In the genomic region with DNA sequence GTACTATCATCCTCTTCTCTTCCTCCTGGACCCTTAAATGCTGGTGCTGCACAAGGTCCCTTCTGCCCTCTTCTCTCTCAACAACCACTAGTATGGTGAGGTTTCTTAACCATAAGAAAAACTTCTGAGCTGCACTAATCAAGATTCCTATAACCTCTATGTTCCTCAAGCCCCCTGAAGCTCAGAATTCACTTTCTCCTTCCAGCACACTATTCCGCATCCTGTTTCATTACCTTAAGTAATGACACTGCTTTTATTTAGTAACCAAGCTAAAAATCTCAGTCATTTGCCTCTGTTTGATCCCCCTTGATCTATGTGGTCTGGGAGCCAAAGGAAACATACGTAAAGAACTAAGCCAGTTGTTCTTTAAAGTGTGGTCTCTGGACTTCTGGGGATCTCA, we compare ENCODE assay signal across 21 cellular contexts. TPM values are rescaled to one million over a fixed set of nuclear protein-coding genes. Genes with fewer than 3 reads are reported as not detected.
A peak's percentile ranks its signal among the peaks of the same experiment; 100 is the strongest.
DNase-seq lines count a peak whose midpoint lies in the region; ATAC-seq and TF ChIP-seq lines count a peak whose summit lies in the region.
"Had no signal": no experiment of that assay in that cellular context is flagged by ENCODE, and none has a peak within 500 bp of the region (broad histone marks: within the 10 kb centered on the region; RNA-seq: fewer than 3 reads in every experiment).

No MANE protein-coding gene starts in this region.

- POLR2A ChIA-PET in activated CD4-positive, alpha-beta memory T cell treated with anti-CD3 and anti-CD28 coated beads for 36 hours (lab: Charles Lee) = interaction anchor here (1.6 kb wide), 1 partner anchor 15 kb away, joined by 3 read pairs; no protein-coding TSS in a partner anchor
- POLR2A ChIA-PET in activated CD4-positive, alpha-beta memory T cell treated with anti-CD3 and anti-CD28 coated beads, Interleukin-2, amount 10 ng/mL, durations not matched to agents 7 days and 5 days (lab: Charles Lee) = interaction anchor here (0.9 kb wide), 1 partner anchor 19 kb away, joined by 3 read pairs; no protein-coding TSS in a partner anchor
- POLR2A ChIA-PET in WTC11 (lab: Charles Lee) = interaction anchor here (0.6 kb wide), 1 partner anchor 1133 kb away, joined by 4 read pairs; no protein-coding TSS in a partner anchor

- peaks cover 76% of the 10 kb centered on the region for H3K4me1 Mint-ChIP-seq in activated CD4-positive, alpha-beta memory T cell treated with anti-CD3 and anti-CD28 coated beads for 36 hours (ENCODE audit: low read depth)
- H3K4me1 Mint-ChIP-seq in activated CD4-positive, alpha-beta memory T cell treated with anti-CD3 and anti-CD28 coated beads, Interleukin-2, amount 10 ng/mL, durations not matched to agents 7 days and 5 days = peaks cover 46% of the 10 kb centered on the region
- H3K4me1 Mint-ChIP-seq in WTC11 (peaks cover 59% of the 10 kb centered on the region), memory B cell (peaks cover 27% of the 10 kb centered on the region)
- peaks cover 73% of the 10 kb centered on the region for H3K4me1 Mint-ChIP-seq in stimulated activated effector memory CD8-positive, alpha-beta T cell treated with anti-CD3 and anti-CD28 coated beads, Interleukin-12 subunit alpha, Interleukin-12 subunit beta, amount 100 ng/mL, for 72 hours

- ATAC-seq in WTC11 = no peak
- no peak for ATAC-seq in memory B cell (ENCODE audit: low read depth)
- ATAC-seq in stimulated activated effector memory CD8-positive, alpha-beta T cell treated with anti-CD3 and anti-CD28 coated beads, Interleukin-12 subunit alpha, Interleukin-12 subunit beta, amount 100 ng/mL, for 72 hours = no peak
- no peak for ATAC-seq in GM21576 (IDR thresholded peaks at IDR 0.05; ENCODE audit: unreplicated experiment)
- no peak for ATAC-seq in HG03045 (IDR thresholded peaks at IDR 0.05; ENCODE audit: unreplicated experiment)
- ATAC-seq: activated CD4-positive, CD25-positive, alpha-beta regulatory T cell treated with anti-CD3 and anti-CD28 coated beads, Interleukin-2, amount 50 U/mL, for 24 hours; esophagus mucosa; gastroesophageal sphincter; psoas muscle had no signal

- intact Hi-C loops in activated CD4-positive, alpha-beta memory T cell treated with anti-CD3 and anti-CD28 coated beads for 36 hours (cut with micrococcal nuclease) = no loop called here

- no peaks in the 10 kb centered on the region for H3K27me3 Mint-ChIP-seq in activated CD4-positive, alpha-beta memory T cell treated with anti-CD3 and anti-CD28 coated beads for 36 hours
- no peaks in the 10 kb centered on the region for H3K27me3 Mint-ChIP-seq in activated CD4-positive, alpha-beta memory T cell treated with anti-CD3 and anti-CD28 coated beads, Interleukin-2, amount 10 ng/mL, durations not matched to agents 7 days and 5 days
- H3K27me3 Mint-ChIP-seq in WTC11 (ENCODE audit: low read depth) (no peaks in the 10 kb centered on the region; the same call in 1 of the 2 replicates), memory B cell (no peaks in the 10 kb centered on the region)

- no peaks in the 10 kb centered on the region for H3K9me3 Mint-ChIP-seq in activated CD4-positive, alpha-beta memory T cell treated with anti-CD3 and anti-CD28 coated beads for 36 hours
- H3K9me3 Mint-ChIP-seq in activated CD4-positive, alpha-beta memory T cell treated with anti-CD3 and anti-CD28 coated beads, Interleukin-2, amount 10 ng/mL, durations not matched to agents 7 days and 5 days = no peaks in the 10 kb centered on the region
- H3K9me3 Mint-ChIP-seq in WTC11 (no peaks in the 10 kb centered on the region), memory B cell (no peaks in the 10 kb centered on the region)
- no peaks in the 10 kb centered on the region for H3K9me3 Mint-ChIP-seq in stimulated activated effector memory CD8-positive, alpha-beta T cell treated with anti-CD3 and anti-CD28 coated beads, Interleukin-12 subunit alpha, Interleukin-12 subunit beta, amount 100 ng/mL, for 72 hours

- CTCF ChIA-PET in activated CD4-positive, alpha-beta memory T cell treated with anti-CD3 and anti-CD28 coated beads for 36 hours (lab: Charles Lee) = interaction anchor here (1.7 kb wide), 1 partner anchor 20 kb away, joined by 8 read pairs; a partner anchor contains a TSS
- CTCF ChIA-PET in activated CD4-positive, alpha-beta memory T cell treated with anti-CD3 and anti-CD28 coated beads, Interleukin-2, amount 10 ng/mL, durations not matched to agents 7 days and 5 days (lab: Charles Lee) = interaction anchor here (0.9 to 3.2 kb wide), 2 partner anchors 14 to 40 kb away, joined by 3 to 9 read pairs; no protein-coding TSS in a partner anchor
- CTCF ChIA-PET in WTC11 (lab: Charles Lee) = interaction anchor here (1.8 to 2.7 kb wide), 2 partner anchors 20 to 129 kb away, joined by 9 to 10 read pairs; a partner anchor contains a TSS

- peak overlapping the region; percentile 5 for H3K27ac Mint-ChIP-seq in activated CD4-positive, alpha-beta memory T cell treated with anti-CD3 and anti-CD28 coated beads for 36 hours
- H3K27ac Mint-ChIP-seq in activated CD4-positive, alpha-beta memory T cell treated with anti-CD3 and anti-CD28 coated beads, Interleukin-2, amount 10 ng/mL, durations not matched to agents 7 days and 5 days = no peak overlapping the region
- peak overlapping the region; percentile 81 for H3K27ac Mint-ChIP-seq in WTC11
- peak overlapping the region; percentile 56 for H3K27ac Mint-ChIP-seq in memory B cell
- H3K27ac Mint-ChIP-seq in stimulated activated effector memory CD8-positive, alpha-beta T cell treated with anti-CD3 and anti-CD28 coated beads, Interleukin-12 subunit alpha, Interleukin-12 subunit beta, amount 100 ng/mL, for 72 hours = peak overlapping the region; percentile 9

- H3K36me3 Mint-ChIP-seq in activated CD4-positive, alpha-beta memory T cell treated with anti-CD3 and anti-CD28 coated beads for 36 hours = peaks cover 28% of the 10 kb centered on the region
- peaks cover 48% of the 10 kb centered on the region for H3K36me3 Mint-ChIP-seq in activated CD4-positive, alpha-beta memory T cell treated with anti-CD3 and anti-CD28 coated beads, Interleukin-2, amount 10 ng/mL, durations not matched to agents 7 days and 5 days (ENCODE audit: low read depth)
- peaks cover 30% of the 10 kb centered on the region for H3K36me3 Mint-ChIP-seq in WTC11
- H3K36me3 Mint-ChIP-seq in memory B cell = peaks cover 19% of the 10 kb centered on the region
- peaks cover 58% of the 10 kb centered on the region for H3K36me3 Mint-ChIP-seq in stimulated activated effector memory CD8-positive, alpha-beta T cell treated with anti-CD3 and anti-CD28 coated beads, Interleukin-12 subunit alpha, Interleukin-12 subunit beta, amount 100 ng/mL, for 72 hours

- H3K4me3 Mint-ChIP-seq in activated CD4-positive, alpha-beta memory T cell treated with anti-CD3 and anti-CD28 coated beads for 36 hours = no peak overlapping the region
- H3K4me3 Mint-ChIP-seq in activated CD4-positive, alpha-beta memory T cell treated with anti-CD3 and anti-CD28 coated beads, Interleukin-2, amount 10 ng/mL, durations not matched to agents 7 days and 5 days = no peak overlapping the region
- H3K4me3 Mint-ChIP-seq in WTC11 (no peak overlapping the region), memory B cell (no peak overlapping the region)
- no peak overlapping the region for H3K4me3 Mint-ChIP-seq in stimulated activated effector memory CD8-positive, alpha-beta T cell treated with anti-CD3 and anti-CD28 coated beads, Interleukin-12 subunit alpha, Interleukin-12 subunit beta, amount 100 ng/mL, for 72 hours

- no peak for TF ChIP-seq CTCF in WTC11 (IDR thresholded peaks at IDR 0.05)

- DNase-seq in activated CD4-positive, alpha-beta memory T cell treated with anti-CD3 and anti-CD28 coated beads for 36 hours = no peak
- DNase-seq in activated CD4-positive, alpha-beta memory T cell treated with anti-CD3 and anti-CD28 coated beads, Interleukin-2, amount 10 ng/mL, durations not matched to agents 7 days and 5 days = no peak
- DNase-seq in WTC11 (ENCODE audit: low spot score) (no peak), memory B cell (ENCODE audit: low spot score in 2 of 2) (no peak)
- no peak for DNase-seq in stimulated activated effector memory CD8-positive, alpha-beta T cell treated with anti-CD3 and anti-CD28 coated beads, Interleukin-12 subunit alpha, Interleukin-12 subunit beta, amount 100 ng/mL, for 72 hours (ENCODE audit: low spot score in 2 of 2)
- DNase-seq in activated CD4-positive, alpha-beta T cell treated with anti-CD3 and anti-CD28 coated beads, Interleukin-2, amount 50 U/mL, for 48 hours = no peak
- DNase-seq: activated gamma-delta T cell; amygdala; BE2C; kidney; mesenchymal stem cell; NCI-H510A treated with DMSO at 0.1 percent for 48 hours; psoas muscle; stimulated activated CD4-positive, alpha-beta T cell treated with anti-CD3 and anti-CD28 coated beads, Interleukin-2, amount 100 ng/mL, for 48 hours; stomach; upper lobe of left lung had no signal

TF ChIP-seq in WTC11, 78 proteins besides CTCF, POLR2A, EP300 and RAD21 (continues in another document):
- TF ChIP-seq NR3C1 (CRISPR knock-in tag; conservative IDR thresholded peaks at IDR 0.05; ENCODE audit: low read depth) (no peak), NR1H2 (CRISPR knock-in tag; IDR thresholded peaks at IDR 0.05) (no peak), JAZF1 (CRISPR knock-in tag; IDR thresholded peaks at IDR 0.05) (no peak), ZNF121 (CRISPR knock-in tag; IDR thresholded peaks at IDR 0.05) (no peak), MYBL2 (CRISPR knock-in tag; IDR thresholded peaks at IDR 0.05) (no peak), RORB (CRISPR knock-in tag; IDR thresholded peaks at IDR 0.05) (no peak), FOXK1 (CRISPR knock-in tag; IDR thresholded peaks at IDR 0.05) (no peak), FOXP1 (CRISPR knock-in tag; IDR thresholded peaks at IDR 0.05; ENCODE audit: borderline replicate concordance) (no peak)
- TF ChIP-seq, protein P1, sequence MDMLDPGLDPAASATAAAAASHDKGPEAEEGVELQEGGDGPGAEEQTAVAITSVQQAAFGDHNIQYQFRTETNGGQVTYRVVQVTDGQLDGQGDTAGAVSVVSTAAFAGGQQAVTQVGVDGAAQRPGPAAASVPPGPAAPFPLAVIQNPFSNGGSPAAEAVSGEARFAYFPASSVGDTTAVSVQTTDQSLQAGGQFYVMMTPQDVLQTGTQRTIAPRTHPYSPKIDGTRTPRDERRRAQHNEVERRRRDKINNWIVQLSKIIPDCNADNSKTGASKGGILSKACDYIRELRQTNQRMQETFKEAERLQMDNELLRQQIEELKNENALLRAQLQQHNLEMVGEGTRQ (CRISPR knock-in tag; IDR thresholded peaks at IDR 0.05) = no peak

RNA-seq across cellular contexts. Expression of a gene that starts 20.1 kb away (rescaled TPM):
- total RNA-seq in activated CD4-positive, alpha-beta memory T cell treated with anti-CD3 and anti-CD28 coated beads for 36 hours = 10 to 100 TPM; 57.3 to 63.8 TPM
- 100 to 1,000 TPM in 1 of 2 experiments, 10 to 100 TPM in 1; 99.5 to 105 TPM for total RNA-seq in activated CD4-positive, alpha-beta memory T cell treated with anti-CD3 and anti-CD28 coated beads, Interleukin-2, amount 10 ng/mL, durations not matched to agents 7 days and 5 days
- total RNA-seq in WTC11 (2021) = 66.4 to 72.7 TPM (median 68.5 TPM) in 3 replicates
